8 cellular contexts compared by ENCODE assay signal in genomic region chr1:28579374-28579773, GRCh38. TPM values are rescaled to one million over a fixed set of nuclear protein-coding genes. Genes with fewer than 3 reads are reported as not detected.
DNase-seq lines count a peak whose midpoint lies in the region; ATAC-seq and TF ChIP-seq lines count a peak whose summit lies in the region.
"Had no signal": no experiment of that assay in that cellular context is flagged by ENCODE, and none has a peak within 500 bp of the region (broad histone marks: within the 10 kb centered on the region; RNA-seq: fewer than 3 reads in every experiment).

No MANE protein-coding gene starts in this region.

- TF ChIP-seq EP300 in esophagus muscularis mucosa (IDR thresholded peaks at IDR 0.05) = no peak

- peaks cover 40% of the 10 kb centered on the region for H4K20me1 ChIP-seq in smooth muscle cell (ENCODE audit: low read depth)

- H3K36me3 ChIP-seq in HAP-1 (replicated peaks) (peaks cover 58% of the 10 kb centered on the region), SK-N-MC (ENCODE audit: insufficient read depth, low read length) (peaks cover 45% of the 10 kb centered on the region), esophagus muscularis mucosa (peaks cover 21 to 63% (median 61%) of the 10 kb centered on the region in 4 donors), smooth muscle cell (ENCODE audit: low read depth) (peaks cover 3% of the 10 kb centered on the region)

- intact Hi-C loops in esophagus muscularis mucosa (cut with DNase I) = no loop called here

- no peak overlapping the region for H2AFZ ChIP-seq in smooth muscle cell (ENCODE audit: low read depth)

- WGBS in esophagus muscularis mucosa = 83% methylated on average over 1 of the region's 1 CpG
- 83% methylated on average over 1 of the region's 1 CpG for WGBS in smooth muscle cell (ENCODE audit: low lambda C conversion rate)

- H3K79me2 ChIP-seq in smooth muscle cell (ENCODE audit: low read depth) = peaks cover 25% of the 10 kb centered on the region

- ATAC-seq in GM19351 (IDR thresholded peaks at IDR 0.05; ENCODE audit: unreplicated experiment) = no peak
- no peak for ATAC-seq in GM18505 (IDR thresholded peaks at IDR 0.05; ENCODE audit: unreplicated experiment)

- H3F3A ChIP-seq in smooth muscle cell (ENCODE audit: low read depth) = peaks cover 38% of the 10 kb centered on the region

- H3K4me1 ChIP-seq in HAP-1 (peaks cover 20% of the 10 kb centered on the region), esophagus muscularis mucosa (peaks cover 19 to 37% (median 34%) of the 10 kb centered on the region in 4 donors), smooth muscle cell (ENCODE audit: low read depth) (peaks cover 24% of the 10 kb centered on the region)

- TF ChIP-seq CTCF in esophagus muscularis mucosa (IDR thresholded peaks at IDR 0.05) (no peak), smooth muscle cell (IDR thresholded peaks at IDR 0.05; ENCODE audit: borderline replicate concordance, insufficient read depth, poor library complexity, severe bottlenecking) (no peak)

- H3K4me3 ChIP-seq in HAP-1 (peak overlapping the region; percentile 100), SK-N-MC (peak overlapping the region; percentile 92), esophagus muscularis mucosa (peak overlapping the region in 1 of 4 donors; percentile 85), smooth muscle cell (peak overlapping the region; percentile 88)

- H3K4me2 ChIP-seq in smooth muscle cell = peak overlapping the region; percentile 97

- DNase-seq in HAP-1 (ENCODE audit: low spot score in 2 of 2) = no peak
- no peak for DNase-seq in SK-N-MC (ENCODE audit: low read depth, low spot score)
- no peak for DNase-seq in esophagus muscularis mucosa (ENCODE audit: extremely low spot score)
- no peak for DNase-seq in smooth muscle cell (lab: John Stamatoyannopoulos, UW; ENCODE audit: unreplicated experiment)
- DNase-seq in NCI-H146 (lab: John Stamatoyannopoulos, UW) = no peak
- DNase-seq: islet precursor cell had no signal

- H3K27me3 ChIP-seq in HAP-1 (ENCODE audit: low read depth) = no peaks in the 10 kb centered on the region
- no peaks in the 10 kb centered on the region for H3K27me3 ChIP-seq in esophagus muscularis mucosa
- H3K27me3 ChIP-seq in smooth muscle cell (ENCODE audit: low read depth) = no peaks in the 10 kb centered on the region

- in situ Hi-C loops in HAP-1 (cut with MboI; ENCODE audit: low sequenced_read_pairs) = no loop called here

- TF ChIP-seq POLR2A in esophagus muscularis mucosa (IDR thresholded peaks at IDR 0.05; ENCODE audit: low read depth) (no peak), GM18505 (IDR thresholded peaks at IDR 0.05; ENCODE audit: borderline replicate concordance, extremely low read depth, insufficient read depth, insufficient read length) (no peak)

- H3K9ac ChIP-seq in SK-N-MC (ENCODE audit: insufficient read length) (peak overlapping the region; percentile 67), smooth muscle cell (ENCODE audit: low read depth) (no peak overlapping the region)

- H3K27ac ChIP-seq in SK-N-MC = peak overlapping the region; percentile 67
- peak overlapping the region in 3 of 4 donors; percentile 32 to 94 (median 91) for H3K27ac ChIP-seq in esophagus muscularis mucosa (replicated peaks in 1 of 4)
- H3K27ac ChIP-seq in smooth muscle cell (ENCODE audit: low read depth) = peak overlapping the region; percentile 79

- H3K9me3 ChIP-seq in HAP-1 = no peaks in the 10 kb centered on the region
- no peaks in the 10 kb centered on the region for H3K9me3 ChIP-seq in SK-N-MC (ENCODE audit: low read depth, low read length)
- H3K9me3 ChIP-seq in esophagus muscularis mucosa = no peaks in the 10 kb centered on the region
- no peaks in the 10 kb centered on the region for H3K9me3 ChIP-seq in smooth muscle cell (replicated peaks; ENCODE audit: low read depth)

RNA-seq across cellular contexts. Expression of gene RAB42, which starts 12.7 kb away (rescaled TPM):
- 1 to 10 TPM in 3 of 4 donors, under 1 TPM in 1; 0.98 to 4.0 (median 2.9) TPM for total RNA-seq in esophagus muscularis mucosa
- 4.7 and 8.6 TPM in 2 replicates for total RNA-seq in smooth muscle cell
- 9.0 and 9.7 TPM in 2 replicates for polyA plus RNA-seq in smooth muscle cell

RNA-seq across cellular contexts. Expression of gene TRNAU1AP, which starts 26.5 kb away (rescaled TPM):
- 10 to 100 TPM; 19.4 to 34.1 (median 23.2) TPM for total RNA-seq in esophagus muscularis mucosa
- 12.0 and 25.1 TPM in 2 replicates for total RNA-seq in smooth muscle cell
- 13.8 and 26.2 TPM in 2 replicates for polyA plus RNA-seq in smooth muscle cell
